In the genomic region with DNA sequence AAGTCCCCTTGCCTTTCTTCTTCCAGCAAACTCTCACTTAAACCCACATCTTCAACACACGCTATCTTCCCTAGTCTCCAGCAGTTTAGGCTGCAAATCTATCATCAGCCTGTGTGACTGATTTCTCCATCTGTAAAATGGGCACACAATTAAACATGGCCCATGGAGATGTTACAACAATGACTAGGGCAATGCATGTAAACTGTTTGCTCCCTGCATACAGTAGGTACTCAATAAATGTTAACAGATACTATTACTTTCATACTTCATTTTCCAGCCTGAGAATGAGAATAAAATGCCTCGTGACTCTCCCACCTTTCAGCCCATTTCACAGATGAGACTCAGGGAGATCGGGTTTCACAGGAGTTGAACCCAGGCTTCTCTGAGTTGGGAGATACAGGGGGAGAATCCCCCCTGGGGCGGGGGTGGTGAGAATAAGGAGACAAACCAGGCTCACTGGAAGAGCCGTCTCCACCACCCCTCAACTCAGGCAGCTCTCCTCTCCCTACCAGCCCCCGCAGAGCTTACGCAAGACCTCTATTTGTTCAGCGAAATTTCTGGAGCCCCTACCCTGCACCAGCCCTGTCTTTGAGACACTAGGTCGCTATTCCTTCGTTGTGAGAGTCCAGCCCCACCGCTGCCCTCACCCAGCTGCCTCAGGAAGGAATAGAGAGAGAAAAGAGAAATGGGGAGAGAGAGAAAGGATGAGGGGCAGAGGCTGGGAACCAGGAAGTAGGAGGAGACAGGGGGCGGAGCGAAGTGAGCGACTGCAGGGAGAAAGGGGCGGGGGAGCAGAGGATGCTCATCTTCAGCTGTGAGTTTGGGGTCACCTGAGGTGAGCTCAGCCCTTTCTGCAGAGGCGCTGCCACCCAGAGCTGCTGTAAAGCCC, we compare ENCODE assay signal across 8 cellular contexts. TPM values are rescaled to one million over a fixed set of nuclear protein-coding genes. Genes with fewer than 3 reads are reported as not detected.
A peak's percentile ranks its signal among the peaks of the same experiment; 100 is the strongest.
DNase-seq lines count a peak whose midpoint lies in the region; ATAC-seq and TF ChIP-seq lines count a peak whose summit lies in the region.

No MANE protein-coding gene starts in this region.

- TF ChIP-seq EP300 in SK-N-SH (IDR thresholded peaks at IDR 0.05; ENCODE audit: borderline replicate concordance in 1 of 2, low read depth in 1 of 2, low read length in 1 of 2), result no peak

- H3K9me3 ChIP-seq in SK-N-SH, result no peaks in the 10 kb centered on the region

- WGBS in SK-N-SH (ENCODE audit: low lambda C conversion rate), result 87% methylated on average over 15 of the region's 16 CpGs

- H3K27ac ChIP-seq in SK-N-SH (ENCODE audit: low read depth in 2 of 2, low read length in 1 of 2), result no peak overlapping the region

- H3K4me1 ChIP-seq in SK-N-SH (ENCODE audit: control insufficient read depth in 1 of 2, insufficient read depth in 2 of 2, low read depth in 1 of 2, low read length in 1 of 2), result peaks cover 14 to 30% of the 10 kb centered on the region in 2 experiments

- H3K9me3 Mint-ChIP-seq in activated naive CD4-positive, alpha-beta T cell treated with anti-CD3 and anti-CD28 coated beads, Interleukin-2, amount 50 U/mL, for 24 hours, result no peaks in the 10 kb centered on the region

- no peak for TF ChIP-seq RAD21 in SK-N-SH (IDR thresholded peaks at IDR 0.05; ENCODE audit: low read length)

- H3K9me2 ChIP-seq in SK-N-SH, result no peaks in the 10 kb centered on the region

- no peaks in the 10 kb centered on the region for H3K36me3 Mint-ChIP-seq in activated naive CD4-positive, alpha-beta T cell treated with anti-CD3 and anti-CD28 coated beads, Interleukin-2, amount 50 U/mL, for 24 hours

- peaks cover 2% of the 10 kb centered on the region for H3F3A ChIP-seq in SK-N-SH (replicated peaks; ENCODE audit: insufficient read depth)

- POLR2A ChIA-PET in SK-N-SH (lab: Yijun Ruan, JAX), result no interaction called here

- H3K27me3 ChIP-seq in SK-N-SH (ENCODE audit: insufficient read depth), result no peaks in the 10 kb centered on the region

- peak; percentile 34 for ATAC-seq in HG02981 (IDR thresholded peaks at IDR 0.05; ENCODE audit: unreplicated experiment)
- no peak for ATAC-seq in GM19328 (IDR thresholded peaks at IDR 0.05; ENCODE audit: unreplicated experiment)
- ATAC-seq in GM18867 (IDR thresholded peaks at IDR 0.05; ENCODE audit: unreplicated experiment), result no peak

- H3K79me2 ChIP-seq in SK-N-SH (ENCODE audit: insufficient read depth), result no peaks in the 10 kb centered on the region

- no peak overlapping the region for H3K9ac ChIP-seq in SK-N-SH

- H3K4me3 Mint-ChIP-seq in activated naive CD4-positive, alpha-beta T cell treated with anti-CD3 and anti-CD28 coated beads, Interleukin-2, amount 50 U/mL, for 24 hours, result peak overlapping the region; percentile 53

- peaks cover 16% of the 10 kb centered on the region for H3K4me1 Mint-ChIP-seq in activated naive CD4-positive, alpha-beta T cell treated with anti-CD3 and anti-CD28 coated beads, Interleukin-2, amount 50 U/mL, for 24 hours

- H2AFZ ChIP-seq in SK-N-SH (ENCODE audit: low read depth), result no peak overlapping the region; the same call in 1 of the 2 replicates

- no peak overlapping the region for H3K4me2 ChIP-seq in SK-N-SH

- no peaks in the 10 kb centered on the region for H4K20me1 ChIP-seq in SK-N-SH (ENCODE audit: insufficient read depth)

- peak; percentile 63 for DNase-seq in SK-N-SH
- peak; percentile 86 for DNase-seq in iPS-NIHi7 (ENCODE audit: extremely low spot score)
- DNase-seq in stimulated activated CD4-positive, alpha-beta T cell treated with anti-CD3 and anti-CD28 coated beads, TNF-alpha, amount 100 ng/mL, for 4 hours (ENCODE audit: low read depth in 3 of 3), result peak; percentile 8 to 20 (median 11)
- no peak for DNase-seq in D341Med (ENCODE audit: low spot score)

- TF ChIP-seq CTCF in SK-N-SH (IDR thresholded peaks at IDR 0.05), result no peak

- H3K27ac Mint-ChIP-seq in activated naive CD4-positive, alpha-beta T cell treated with anti-CD3 and anti-CD28 coated beads, Interleukin-2, amount 50 U/mL, for 24 hours, result peak overlapping the region; percentile 66

- no peak overlapping the region; a peak in 1 of 4 replicates for H3K4me3 ChIP-seq in SK-N-SH (ENCODE audit: low read depth in 2 of 2, low read length in 1 of 2)

- H3K27me3 Mint-ChIP-seq in activated naive CD4-positive, alpha-beta T cell treated with anti-CD3 and anti-CD28 coated beads, Interleukin-2, amount 50 U/mL, for 24 hours, result no peaks in the 10 kb centered on the region

- CTCF ChIA-PET in SK-N-SH (lab: Yijun Ruan, JAX), result interaction anchor here (1.0 to 1.9 kb wide), 4 partner anchors 21 to 71 kb away, joined by 3 to 4 read pairs (median 4); no protein-coding TSS in a partner anchor

- H3K36me3 ChIP-seq in SK-N-SH (replicated peaks in 1 of 2; ENCODE audit: control insufficient read depth in 1 of 2, insufficient read depth in 2 of 2, low read length in 1 of 2), result no peaks in the 10 kb centered on the region

TF ChIP-seq in SK-N-SH, 30 proteins besides CTCF, POLR2A, EP300 and RAD21:
- TF ChIP-seq ELF1 (IDR thresholded peaks at IDR 0.05) (peak; percentile 39; the same call in 1 of the 2 replicates), SMC3 (IDR thresholded peaks at IDR 0.05; ENCODE audit: low read depth, low read length) (no peak)

RNA-seq across cellular contexts. Expression of a gene that starts 42.1 kb away (rescaled TPM):
- 1.7 and 2.0 TPM in 2 replicates for polyA plus RNA-seq in SK-N-SH (2012; rRNA removed)
- 0.75 and 1.3 TPM in 2 replicates for polyA plus RNA-seq in SK-N-SH (2012; cell fraction: cytosol; rRNA removed)
- 3.9 and 4.9 TPM in 2 replicates for polyA plus RNA-seq in SK-N-SH (2012; cell fraction: nucleus; rRNA removed)

RNA-seq across cellular contexts. Expression of a gene that starts 50.6 kb away (rescaled TPM):
- 1.6 and 2.2 TPM in 2 replicates for polyA plus RNA-seq in SK-N-SH (2012; rRNA removed)
- 0.55 and 0.97 TPM in 2 replicates for polyA plus RNA-seq in SK-N-SH (2012; cell fraction: cytosol; rRNA removed)
- polyA plus RNA-seq in SK-N-SH (2012; cell fraction: nucleus; rRNA removed), result 5.5 and 7.6 TPM in 2 replicates
